9 cellular contexts compared by ENCODE assay signal in the genomic region with DNA sequence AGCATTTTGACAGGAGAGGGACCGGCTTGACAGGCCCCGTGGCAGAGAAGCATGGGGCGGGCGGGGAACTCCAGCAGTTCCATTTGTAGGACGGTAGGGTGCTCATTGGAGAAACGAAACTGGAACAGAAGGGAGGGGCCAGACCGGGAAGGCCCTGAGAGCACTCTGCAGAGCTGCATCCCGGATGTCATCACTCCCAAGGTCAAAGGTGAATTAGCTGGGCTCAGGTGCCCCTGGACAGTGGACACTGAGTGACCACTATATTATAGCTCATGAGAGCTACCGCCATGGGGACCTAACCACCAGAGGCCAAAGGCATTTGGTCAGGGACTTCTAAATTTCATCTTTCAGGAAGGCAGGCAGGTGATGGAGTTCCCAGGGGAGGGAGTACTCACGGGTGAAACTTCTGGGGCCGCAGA. TPM values are rescaled to one million over a fixed set of nuclear protein-coding genes. Genes with fewer than 3 reads are reported as not detected.
DNase-seq lines count a peak whose midpoint lies in the region; ATAC-seq and TF ChIP-seq lines count a peak whose summit lies in the region.
"Had no signal": no experiment of that assay in that cellular context is flagged by ENCODE, and none has a peak within 500 bp of the region (broad histone marks: within the 10 kb centered on the region; RNA-seq: fewer than 3 reads in every experiment).

No MANE protein-coding gene starts in this region.

- H3K27ac ChIP-seq in fibroblast of lung (ENCODE audit: insufficient read depth, low read length) (peak overlapping the region; percentile 88), psoas muscle (peak overlapping the region; percentile 99)

- DNase-seq in Daoy (ENCODE audit: low read depth) (peak; percentile 38), SK-MEL-5 (ENCODE audit: low read depth, low spot score) (peak; percentile 55), fibroblast of lung (ENCODE audit: low read depth in 2 of 2) (no peak), psoas muscle (no peak), NCI-H1417 treated with DMSO at 0.1 percent for 48 hours (lab: John Stamatoyannopoulos, UW) (no peak), GDM1 (lab: John Stamatoyannopoulos, UW) (no peak), GOT3 (lab: John Stamatoyannopoulos, UW) (no peak)
- DNase-seq: NCI-H1417 had no signal

- H3K9me3 ChIP-seq in fibroblast of lung (ENCODE audit: control insufficient read depth, insufficient read depth, low read depth, low read length) (no peaks in the 10 kb centered on the region), psoas muscle (no peaks in the 10 kb centered on the region)

- H3K4me1 ChIP-seq in fibroblast of lung (ENCODE audit: control insufficient read depth, extremely low read depth, insufficient read depth, low read length) (peaks cover 48% of the 10 kb centered on the region), psoas muscle (peaks cover 73% of the 10 kb centered on the region)

- H2AFZ ChIP-seq in fibroblast of lung (ENCODE audit: low read length) = no peak overlapping the region

- no peak overlapping the region for H3K9ac ChIP-seq in fibroblast of lung (ENCODE audit: insufficient read depth, low read length)

- in situ Hi-C loops in SK-MEL-5 (cut with HindIII; ENCODE audit: low pct_unique_long_range_greater_than_20kb, low sequenced_read_pairs) = no loop called here

- H3K36me3 ChIP-seq in fibroblast of lung (ENCODE audit: control insufficient read depth, insufficient read depth, low read length) = peaks cover 27% of the 10 kb centered on the region
- peaks cover 8 to 54% of the 10 kb centered on the region in 2 donors for H3K36me3 ChIP-seq in psoas muscle (ENCODE audit: insufficient read depth in 1 of 2, low read depth in 1 of 2)

- no peaks in the 10 kb centered on the region for H4K20me1 ChIP-seq in fibroblast of lung (ENCODE audit: control insufficient read depth, extremely low read depth, insufficient read depth, low read length)

- intact Hi-C loops in psoas muscle (cut with DNase I) = loop anchor here in 1 of 2 donors (5.0 kb wide), 1 partner anchor 39 kb away; a partner anchor contains a TSS

- 53 to 58% (median 54%) methylated on average over 11 of the region's 11 CpGs for WGBS in psoas muscle, 3 donors

- TF ChIP-seq CTCF in fibroblast of lung (conservative IDR thresholded peaks at IDR 0.05 in 1 of 2, IDR thresholded peaks at IDR 0.05 in 1 of 2; ENCODE audit: low read depth in 1 of 2, low read length in 2 of 2) (no peak), psoas muscle (IDR thresholded peaks at IDR 0.05) (no peak)

- peak overlapping the region; percentile 65 for H3K4me2 ChIP-seq in fibroblast of lung (ENCODE audit: extremely low read depth, insufficient read depth, low read length)

- H3K79me2 ChIP-seq in fibroblast of lung (ENCODE audit: control insufficient read depth, insufficient read depth, low read length) = peaks cover 44% of the 10 kb centered on the region

- ATAC-seq in psoas muscle (no peak), HG02840 (IDR thresholded peaks at IDR 0.05; ENCODE audit: low FRiP score, unreplicated experiment) (no peak)

- H3K27me3 ChIP-seq in fibroblast of lung (ENCODE audit: control insufficient read depth, insufficient read depth, low read length) (no peaks in the 10 kb centered on the region), psoas muscle (ENCODE audit: insufficient read depth in 3 of 3, low read length in 2 of 3) (no peaks in the 10 kb centered on the region)

- H3K4me3 ChIP-seq in fibroblast of lung (replicated peaks in 1 of 4; ENCODE audit: control extremely low read depth in 1 of 4, insufficient read depth in 1 of 4, low read depth in 3 of 4, low read length in 4 of 4) = no peak overlapping the region
- H3K4me3 ChIP-seq in psoas muscle = no peak overlapping the region

RNA-seq across cellular contexts. Expression of a gene that starts 7.3 kb away (rescaled TPM):
- 11.4 and 12.2 TPM in 2 replicates for total RNA-seq in Daoy (2014; rRNA removed; shearing (Covaris generic))
- 4.2 and 5.2 TPM in 2 replicates for total RNA-seq in SK-MEL-5 (2014; rRNA removed; shearing (Covaris generic))
- 5.6 and 6.8 TPM in 2 replicates for polyA plus RNA-seq in SK-MEL-5 (2015; cell fraction: cytosol; rRNA removed)
- 5.8 and 6.8 TPM in 2 replicates for polyA plus RNA-seq in SK-MEL-5 (2015; cell fraction: nucleus; rRNA removed)
- total RNA-seq in fibroblast of lung (6.3 and 6.7 TPM in 2 replicates), psoas muscle (10 to 100 TPM in 3 of 4 donors, 1 to 10 TPM in 1; 8.5 to 41.8 (median 30.0) TPM)
- polyA plus RNA-seq in fibroblast of lung (4.0 and 6.3 TPM in 2 replicates), psoas muscle (10 to 100 TPM; 10.1 to 66.4 (median 14.0) TPM)
- polyA plus RNA-seq in fibroblast of lung (2012) = 4.5 and 7.0 TPM in 2 replicates
- polyA minus RNA-seq in fibroblast of lung (ENCODE audit: low replicate concordance) = 8.1 and 20.8 TPM in 2 replicates

RNA-seq across cellular contexts. Expression of a gene that starts 38.6 kb away (rescaled TPM):
- total RNA-seq in Daoy (2014; rRNA removed; shearing (Covaris generic)) = 0.17 and 1.3 TPM in 2 replicates
- total RNA-seq in SK-MEL-5 (2014; rRNA removed; shearing (Covaris generic)) = 0.95 and 1.7 TPM in 2 replicates
- 1.2 and 2.6 TPM in 2 replicates for polyA plus RNA-seq in SK-MEL-5 (2015; cell fraction: cytosol; rRNA removed)
- 29.1 and 31.5 TPM in 2 replicates for polyA plus RNA-seq in SK-MEL-5 (2015; cell fraction: nucleus; rRNA removed)
- total RNA-seq in fibroblast of lung = 1.5 and 2.1 TPM in 2 replicates
- 1.6 and 1.8 TPM in 2 replicates for polyA plus RNA-seq in fibroblast of lung
- 1.5 and 1.7 TPM in 2 replicates for polyA plus RNA-seq in fibroblast of lung (2012)
- 2.9 and 3.3 TPM in 2 replicates for polyA minus RNA-seq in fibroblast of lung (ENCODE audit: low replicate concordance)
- total RNA-seq in psoas muscle = 1 to 10 TPM in 1 of 4 donors, under 1 TPM in 3; 0.52 to 1.2 (median 0.78) TPM
- under 1 TPM; 0.62 to 1.00 (median 0.98) TPM for polyA plus RNA-seq in psoas muscle

RNA-seq across cellular contexts. Expression of a gene that starts 38.7 kb away (rescaled TPM):
- 20.0 and 21.7 TPM in 2 replicates for total RNA-seq in Daoy (2014; rRNA removed; shearing (Covaris generic))
- total RNA-seq in SK-MEL-5 (2014; rRNA removed; shearing (Covaris generic)) = 56.8 and 58.2 TPM in 2 replicates
- 56.3 and 62.0 TPM in 2 replicates for polyA plus RNA-seq in SK-MEL-5 (2015; cell fraction: cytosol; rRNA removed)
- 317 and 364 TPM in 2 replicates for polyA plus RNA-seq in SK-MEL-5 (2015; cell fraction: nucleus; rRNA removed)
- 27.2 and 37.5 TPM in 2 replicates for total RNA-seq in fibroblast of lung
- 32.1 and 34.3 TPM in 2 replicates for polyA plus RNA-seq in fibroblast of lung
- 30.9 and 33.4 TPM in 2 replicates for polyA plus RNA-seq in fibroblast of lung (2012)
- 80.7 and 103 TPM in 2 replicates for polyA minus RNA-seq in fibroblast of lung (ENCODE audit: low replicate concordance)
- 10 to 100 TPM; 34.3 to 46.7 (median 42.6) TPM for total RNA-seq in psoas muscle
- polyA plus RNA-seq in psoas muscle = 10 to 100 TPM; 27.3 to 37.3 (median 34.4) TPM

RNA-seq across cellular contexts. Expression of a gene that starts 46.3 kb away (rescaled TPM):
- total RNA-seq in Daoy (2014; rRNA removed; shearing (Covaris generic)) = not detected in 2 replicates
- 0.03 TPM in 1 of 2 replicates, not detected in the other for total RNA-seq in SK-MEL-5 (2014; rRNA removed; shearing (Covaris generic))
- not detected in 2 replicates for polyA plus RNA-seq in SK-MEL-5 (2015; cell fraction: cytosol; rRNA removed)
- polyA plus RNA-seq in SK-MEL-5 (2015; cell fraction: nucleus; rRNA removed) = not detected in 2 replicates
- total RNA-seq in fibroblast of lung = not detected in 2 replicates
- 0.03 and 0.05 TPM in 2 replicates for polyA plus RNA-seq in fibroblast of lung
- polyA plus RNA-seq in fibroblast of lung (2012) = 0.07 TPM in 1 of 2 replicates, not detected in the other
- polyA minus RNA-seq in fibroblast of lung (ENCODE audit: low replicate concordance) = not detected in 2 replicates
- 1,000 to 10,000 TPM in 1 of 4 donors, 100 to 1,000 TPM in 3; 601 to 2,126 (median 834) TPM for total RNA-seq in psoas muscle
- polyA plus RNA-seq in psoas muscle = 100 to 1,000 TPM; 111 to 561 (median 523) TPM

Comparison
In these comparisons a context has a peak if more than half of its experiments do, and no peak if none do; other contexts are left out.
1. DNase-seq: peak in Daoy (single experiment) and SK-MEL-5 (single experiment); none in fibroblast of lung (0 of 2), psoas muscle (0 of 2), NCI-H1417 treated with DMSO at 0.1 percent for 48 hours (single experiment), GDM1 (single experiment) and GOT3 (single experiment).